8 cellular contexts compared by ENCODE assay signal in the genomic region with DNA sequence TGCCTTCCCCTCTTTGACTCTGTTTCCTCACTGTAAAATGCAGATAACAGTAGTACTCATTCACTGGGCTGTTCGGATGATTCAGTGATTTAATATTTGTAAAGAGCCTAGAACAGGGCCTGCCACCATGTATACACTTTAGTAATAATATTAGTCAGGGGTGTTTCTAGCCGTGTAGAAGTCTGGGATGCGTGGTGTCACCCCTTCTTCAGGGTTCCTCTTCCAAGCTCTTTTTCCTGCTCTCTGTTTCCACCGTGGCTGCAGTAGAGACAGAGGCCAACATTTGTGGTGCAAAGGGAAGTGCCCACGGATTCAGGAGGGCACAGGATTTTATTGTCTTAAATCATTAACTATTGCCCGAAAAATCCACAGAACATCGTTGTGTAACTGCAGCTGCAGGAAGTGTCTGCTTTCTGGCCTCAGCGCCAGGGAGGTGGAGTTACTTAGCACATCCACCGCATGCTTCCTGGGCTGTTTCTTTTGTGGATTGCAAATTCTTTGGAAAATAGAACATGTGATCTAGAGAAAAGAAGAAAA.
DNase-seq lines count a peak whose midpoint lies in the region; ATAC-seq and TF ChIP-seq lines count a peak whose summit lies in the region.

No MANE protein-coding gene starts in this region.

- DNase-seq in NOMO-1 treated with DMSO at 0.1 percent for 48 hours (lab: John Stamatoyannopoulos, UW; ENCODE audit: unreplicated experiment) (peak; percentile 89), neural crest cell (ENCODE audit: low read depth, low spot score) (no peak), GOT3 (lab: John Stamatoyannopoulos, UW) (no peak), NCI-H82 (lab: John Stamatoyannopoulos, UW) (no peak)
- DNase-seq in stimulated activated CD4-positive, alpha-beta T cell treated with anti-CD3 and anti-CD28 coated beads, Interleukin-1b, Interleukin-23, amount 100 ng/mL, for 48 hours, result no peak

- TF ChIP-seq CTCF in neural crest cell (conservative IDR thresholded peaks at IDR 0.05), result no peak

- H3K4me3 Mint-ChIP-seq in neural crest cell, result no peak overlapping the region

- peak overlapping the region; percentile 7 for H3K27ac Mint-ChIP-seq in neural crest cell (ENCODE audit: unreplicated experiment)

- ATAC-seq in GM18909 (IDR thresholded peaks at IDR 0.05; ENCODE audit: poor library complexity, unreplicated experiment), result peak; percentile 24
- ATAC-seq in esophagus mucosa, result peak; percentile 50
- ATAC-seq in HG02840 (IDR thresholded peaks at IDR 0.05; ENCODE audit: low FRiP score, unreplicated experiment), result no peak

- H3K27me3 Mint-ChIP-seq in neural crest cell (ENCODE audit: low read depth), result no peaks in the 10 kb centered on the region

- peaks cover 41% of the 10 kb centered on the region for H3K4me1 Mint-ChIP-seq in neural crest cell

- no peaks in the 10 kb centered on the region for H3K9me3 Mint-ChIP-seq in neural crest cell

- H3K36me3 Mint-ChIP-seq in neural crest cell (ENCODE audit: low read depth), result no peaks in the 10 kb centered on the region
